In the genomic region with DNA sequence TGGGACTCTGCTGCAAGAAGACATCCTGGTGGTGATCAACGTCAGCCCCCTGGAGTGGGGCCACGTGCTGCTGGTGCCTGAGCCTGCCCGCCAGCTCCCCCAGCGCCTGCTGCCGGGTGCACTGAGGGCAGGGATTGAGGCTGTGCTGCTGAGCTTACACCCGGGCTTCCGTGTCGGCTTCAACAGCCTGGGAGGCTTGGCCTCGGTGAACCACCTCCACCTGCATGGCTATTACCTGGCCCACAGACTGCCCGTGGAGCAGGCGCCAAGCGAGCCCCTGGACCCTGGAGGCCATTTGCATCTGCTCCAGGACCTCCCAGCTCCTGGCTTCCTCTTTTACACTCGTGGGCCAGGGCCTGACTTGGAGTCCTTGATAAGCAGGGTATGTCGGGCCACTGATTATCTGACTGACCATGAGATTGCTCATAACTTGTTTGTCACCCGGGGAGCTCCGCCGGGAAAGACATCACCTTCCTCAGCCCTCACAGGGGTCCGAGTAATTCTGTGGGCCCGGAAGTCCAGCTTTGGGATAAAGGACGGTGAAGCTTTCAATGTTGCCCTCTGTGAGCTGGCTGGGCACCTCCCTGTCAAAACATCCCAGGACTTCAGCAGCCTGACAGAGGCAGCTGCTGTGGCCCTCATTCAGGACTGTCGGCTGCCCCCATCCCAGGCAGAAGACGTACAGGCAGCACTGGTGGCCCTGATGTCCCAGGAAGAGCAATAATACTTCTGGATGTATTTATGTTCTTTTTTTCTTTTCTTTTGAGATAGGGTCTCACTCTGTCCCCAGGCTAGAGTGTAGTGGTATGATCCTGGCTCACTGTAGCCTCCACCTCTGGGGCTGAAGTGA, we compare ENCODE assay signal across 1 cellular context.
A peak's percentile ranks its signal among the peaks of the same experiment; 100 is the strongest.
TF ChIP-seq lines count a peak whose summit lies in the region.

No MANE protein-coding gene starts in this region.

TF ChIP-seq in K562, 482 proteins besides CTCF, POLR2A, EP300 and RAD21 (continues in another document):
- TF ChIP-seq ZNF134 (CRISPR knock-in tag; conservative IDR thresholded peaks at IDR 0.05) (0 out of 2 replicates have a peak, but pooled peaks have one; percentile 43), ZKSCAN1 (IDR thresholded peaks at IDR 0.05; ENCODE audit: low read depth, low read length) (0 out of 2 replicates have a peak, but pooled peaks have one; percentile 30), ELF2 (CRISPR knock-in tag; IDR thresholded peaks at IDR 0.05) (no peak), ZNF592 (IDR thresholded peaks at IDR 0.05) (peak; percentile 87), HMGN3 (IDR thresholded peaks at IDR 0.05; ENCODE audit: borderline replicate concordance, extremely low read depth, insufficient read length, low read depth, low read length) (peak; percentile 70), ZNF133 (CRISPR knock-in tag; IDR thresholded peaks at IDR 0.05) (no peak), GATAD2B (IDR thresholded peaks at IDR 0.05; ENCODE audit: borderline replicate concordance) (peak; percentile 40; the same call in 1 of the 2 replicates), MAFG (tag; conservative IDR thresholded peaks at IDR 0.05) (no peak), ZEB2 (IDR thresholded peaks at IDR 0.05) (peak; percentile 56; the same call in 1 of the 2 replicates), ATF1 (CRISPR knock-in tag; IDR thresholded peaks at IDR 0.05) (no peak), ATF1 (tag; IDR thresholded peaks at IDR 0.05) (no peak), MTA2 (IDR thresholded peaks at IDR 0.05; ENCODE audit: low read depth) (peak; percentile 29; the same call in 1 of the 2 replicates), ZNF311 (CRISPR knock-in tag; IDR thresholded peaks at IDR 0.05) (no peak), TEAD2 (tag; IDR thresholded peaks at IDR 0.05) (no peak), ZNF740 (CRISPR knock-in tag; IDR thresholded peaks at IDR 0.05) (peak; percentile 54; the same call in 1 of the 2 replicates), ZNF740 (tag; IDR thresholded peaks at IDR 0.05) (no peak), TEAD4 (IDR thresholded peaks at IDR 0.05; ENCODE audit: low read length) (peak; percentile 78), TEAD4 (CRISPR knock-in tag; IDR thresholded peaks at IDR 0.05; ENCODE audit: borderline replicate concordance) (no peak), GABPB1 (CRISPR knock-in tag; IDR thresholded peaks at IDR 0.05) (peak; percentile 48; the same call in 1 of the 2 replicates), ZNF165 (CRISPR knock-in tag; IDR thresholded peaks at IDR 0.05; ENCODE audit: borderline replicate concordance) (no peak), KDM1A (IDR thresholded peaks at IDR 0.05) (no peak), CHCHD3 (CRISPR knock-in tag; IDR thresholded peaks at IDR 0.05) (no peak), RB1 (IDR thresholded peaks at IDR 0.05; ENCODE audit: low read depth) (peak; percentile 32; the same call in 1 of the 2 replicates), NFYB (IDR thresholded peaks at IDR 0.05; ENCODE audit: extremely low read depth, insufficient read length) (no peak), THAP12 (CRISPR knock-in tag; IDR thresholded peaks at IDR 0.05) (no peak), NR2F6 (CRISPR knock-in tag; IDR thresholded peaks at IDR 0.05) (no peak), CREM (IDR thresholded peaks at IDR 0.05; ENCODE audit: low read depth) (peak; percentile 37), BHLHE40 (IDR thresholded peaks at IDR 0.05; ENCODE audit: low read length) (no peak), MTA3 (IDR thresholded peaks at IDR 0.05; ENCODE audit: borderline replicate concordance) (0 out of 2 replicates have a peak, but pooled peaks have one; percentile 76), NR4A1 (CRISPR knock-in tag; IDR thresholded peaks at IDR 0.05) (no peak), NR4A1 (tag; IDR thresholded peaks at IDR 0.05) (peak; percentile 89), TAF1 (IDR thresholded peaks at IDR 0.05; ENCODE audit: control insufficient read depth, extremely low read depth, insufficient read depth, low read length, severe bottlenecking) (peak; percentile 23), CC2D1A (IDR thresholded peaks at IDR 0.05) (peak; percentile 37; the same call in 1 of the 2 replicates), XRCC5 (IDR thresholded peaks at IDR 0.05; ENCODE audit: low read depth, low read length) (no peak), ZNF431 (CRISPR knock-in tag; IDR thresholded peaks at IDR 0.05) (no peak), SIN3A (IDR thresholded peaks at IDR 0.05; ENCODE audit: borderline replicate concordance in 2 of 2, control insufficient read depth in 1 of 2, low read depth in 2 of 2, low read length in 2 of 2) (no peak), ZNF766 (CRISPR knock-in tag; conservative IDR thresholded peaks at IDR 0.05) (peak; percentile 41; the same call in 1 of the 2 replicates), KAT7 (CRISPR knock-in tag; IDR thresholded peaks at IDR 0.05; ENCODE audit: borderline replicate concordance) (0 out of 2 replicates have a peak, but pooled peaks have one; percentile 38), MCM2 (IDR thresholded peaks at IDR 0.05; ENCODE audit: low read depth) (no peak), ZNF583 (CRISPR knock-in tag; IDR thresholded peaks at IDR 0.05) (no peak), MTA1 (IDR thresholded peaks at IDR 0.05; ENCODE audit: borderline replicate concordance) (peak; percentile 54; the same call in 1 of the 2 replicates), PHF8 (IDR thresholded peaks at IDR 0.05; ENCODE audit: borderline replicate concordance, low read length) (peak; percentile 26; the same call in 1 of the 2 replicates), RUNX1 (IDR thresholded peaks at IDR 0.05; ENCODE audit: low read depth) (no peak)
- TF ChIP-seq, protein P1, sequence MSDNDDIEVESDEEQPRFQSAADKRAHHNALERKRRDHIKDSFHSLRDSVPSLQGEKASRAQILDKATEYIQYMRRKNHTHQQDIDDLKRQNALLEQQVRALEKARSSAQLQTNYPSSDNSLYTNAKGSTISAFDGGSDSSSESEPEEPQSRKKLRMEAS (CRISPR knock-in tag; IDR thresholded peaks at IDR 0.05), result peak; percentile 90
- TF ChIP-seq, protein P2, sequence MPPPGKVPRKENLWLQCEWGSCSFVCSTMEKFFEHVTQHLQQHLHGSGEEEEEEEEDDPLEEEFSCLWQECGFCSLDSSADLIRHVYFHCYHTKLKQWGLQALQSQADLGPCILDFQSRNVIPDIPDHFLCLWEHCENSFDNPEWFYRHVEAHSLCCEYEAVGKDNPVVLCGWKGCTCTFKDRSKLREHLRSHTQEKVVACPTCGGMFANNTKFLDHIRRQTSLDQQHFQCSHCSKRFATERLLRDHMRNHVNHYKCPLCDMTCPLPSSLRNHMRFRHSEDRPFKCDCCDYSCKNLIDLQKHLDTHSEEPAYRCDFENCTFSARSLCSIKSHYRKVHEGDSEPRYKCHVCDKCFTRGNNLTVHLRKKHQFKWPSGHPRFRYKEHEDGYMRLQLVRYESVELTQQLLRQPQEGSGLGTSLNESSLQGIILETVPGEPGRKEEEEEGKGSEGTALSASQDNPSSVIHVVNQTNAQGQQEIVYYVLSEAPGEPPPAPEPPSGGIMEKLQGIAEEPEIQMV (tag; conservative IDR thresholded peaks at IDR 0.05; ENCODE audit: low read depth), result peak; percentile 75; the same call in 1 of the 2 replicates
- TF ChIP-seq, protein P3, sequence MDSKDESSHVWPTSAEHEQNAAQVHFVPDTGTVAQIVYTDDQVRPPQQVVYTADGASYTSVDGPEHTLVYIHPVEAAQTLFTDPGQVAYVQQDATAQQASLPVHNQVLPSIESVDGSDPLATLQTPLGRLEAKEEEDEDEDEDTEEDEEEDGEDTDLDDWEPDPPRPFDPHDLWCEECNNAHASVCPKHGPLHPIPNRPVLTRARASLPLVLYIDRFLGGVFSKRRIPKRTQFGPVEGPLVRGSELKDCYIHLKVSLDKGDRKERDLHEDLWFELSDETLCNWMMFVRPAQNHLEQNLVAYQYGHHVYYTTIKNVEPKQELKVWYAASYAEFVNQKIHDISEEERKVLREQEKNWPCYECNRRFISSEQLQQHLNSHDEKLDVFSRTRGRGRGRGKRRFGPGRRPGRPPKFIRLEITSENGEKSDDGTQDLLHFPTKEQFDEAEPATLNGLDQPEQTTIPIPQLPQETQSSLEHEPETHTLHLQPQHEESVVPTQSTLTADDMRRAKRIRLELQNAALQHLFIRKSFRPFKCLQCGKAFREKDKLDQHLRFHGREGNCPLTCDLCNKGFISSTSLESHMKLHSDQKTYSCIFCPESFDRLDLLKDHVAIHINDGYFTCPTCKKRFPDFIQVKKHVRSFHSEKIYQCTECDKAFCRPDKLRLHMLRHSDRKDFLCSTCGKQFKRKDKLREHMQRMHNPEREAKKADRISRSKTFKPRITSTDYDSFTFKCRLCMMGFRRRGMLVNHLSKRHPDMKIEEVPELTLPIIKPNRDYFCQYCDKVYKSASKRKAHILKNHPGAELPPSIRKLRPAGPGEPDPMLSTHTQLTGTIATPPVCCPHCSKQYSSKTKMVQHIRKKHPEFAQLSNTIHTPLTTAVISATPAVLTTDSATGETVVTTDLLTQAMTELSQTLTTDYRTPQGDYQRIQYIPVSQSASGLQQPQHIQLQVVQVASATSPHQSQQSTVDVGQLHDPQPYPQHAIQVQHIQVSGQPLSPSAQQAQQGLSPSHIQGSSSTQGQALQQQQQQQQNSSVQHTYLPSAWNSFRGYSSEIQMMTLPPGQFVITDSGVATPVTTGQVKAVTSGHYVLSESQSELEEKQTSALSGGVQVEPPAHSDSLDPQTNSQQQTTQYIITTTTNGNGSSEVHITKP (IDR thresholded peaks at IDR 0.05; ENCODE audit: partially characterized antibody), result peak; percentile 80
- TF ChIP-seq, protein P4, sequence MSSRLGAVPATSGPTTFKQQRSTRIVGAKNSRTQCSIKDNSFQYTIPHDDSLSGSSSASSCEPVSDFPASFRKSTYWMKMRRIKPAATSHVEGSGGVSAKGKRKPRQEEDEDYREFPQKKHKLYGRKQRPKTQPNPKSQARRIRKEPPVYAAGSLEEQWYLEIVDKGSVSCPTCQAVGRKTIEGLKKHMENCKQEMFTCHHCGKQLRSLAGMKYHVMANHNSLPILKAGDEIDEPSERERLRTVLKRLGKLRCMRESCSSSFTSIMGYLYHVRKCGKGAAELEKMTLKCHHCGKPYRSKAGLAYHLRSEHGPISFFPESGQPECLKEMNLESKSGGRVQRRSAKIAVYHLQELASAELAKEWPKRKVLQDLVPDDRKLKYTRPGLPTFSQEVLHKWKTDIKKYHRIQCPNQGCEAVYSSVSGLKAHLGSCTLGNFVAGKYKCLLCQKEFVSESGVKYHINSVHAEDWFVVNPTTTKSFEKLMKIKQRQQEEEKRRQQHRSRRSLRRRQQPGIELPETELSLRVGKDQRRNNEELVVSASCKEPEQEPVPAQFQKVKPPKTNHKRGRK (tag; IDR thresholded peaks at IDR 0.05), result no peak
